In genomic region chrX:37767438-37767837, GRCh38 we compare ENCODE assay signal across 23 cellular contexts. TPM values are rescaled to one million over a fixed set of nuclear protein-coding genes. Genes with fewer than 3 reads are reported as not detected.
"Had no signal": no experiment of that assay in that cellular context is flagged by ENCODE, and none has a peak within 500 bp of the region (broad histone marks: within the 10 kb centered on the region; RNA-seq: fewer than 3 reads in every experiment).

No MANE protein-coding gene starts in this region.

- H3K4me1 ChIP-seq: esophagus squamous epithelium, prostate gland, stomach, testis, upper lobe of right lung had no signal

- H3K4me3 ChIP-seq: esophagus squamous epithelium, prostate gland, spleen, stomach, testis, upper lobe of right lung had no signal

- H3K36me3 ChIP-seq: brain microvascular endothelial cell, esophagus squamous epithelium, prostate gland, spleen, stomach, upper lobe of right lung had no signal

- H3K27me3 ChIP-seq: brain microvascular endothelial cell, esophagus squamous epithelium, spleen, stomach, testis, upper lobe of right lung had no signal

- DNase-seq: activated CD4-positive, alpha-beta T cell treated with anti-CD3 and anti-CD28 coated beads, Interleukin-2, amount 50 U/mL, for 1 hour; activated naive CD8-positive, alpha-beta T cell treated with anti-CD3 and anti-CD28 coated beads for 36 hours; amygdala; brain microvascular endothelial cell; cortex of kidney; effector CD8-positive, alpha-beta T cell; esophagus squamous epithelium; hypothalamus; left ventricle myocardium superior; mesenchymal stem cell; occipital lobe; spleen; stomach; testis; upper lobe of right lung had no signal

- H3K27ac ChIP-seq: brain microvascular endothelial cell, esophagus squamous epithelium, prostate gland, spleen, stomach, testis, upper lobe of right lung had no signal

- ATAC-seq: activated CD4-positive, CD25-positive, alpha-beta regulatory T cell treated with anti-CD3 and anti-CD28 coated beads, Interleukin-2, amount 50 U/mL, for 24 hours; left ventricle myocardium superior; natural killer cell treated with Interleukin-12 subunit alpha and Interleukin-12 subunit beta and Interleukin-15 and Interleukin-18, amount 100 ng/mL, for 72 hours; sciatic nerve; upper lobe of right lung had no signal

- FAIRE-seq: endothelial cell of umbilical vein had no signal

- H3K9me3 ChIP-seq: esophagus squamous epithelium, prostate gland, spleen, testis, upper lobe of right lung had no signal

RNA-seq across cellular contexts. Expression of gene CYBB, which starts 12.4 kb away (rescaled TPM):
- total RNA-seq: activated CD8-positive, alpha-beta memory T cell treated with anti-CD3 and anti-CD28 coated beads for 36 hours; activated T-helper 1 cell treated with anti-CD3 and anti-CD28 coated beads, Interleukin-12 subunit alpha, Interleukin-12 subunit beta, Interleukin-2, Interleukin-4 antibody, amounts not matched to agents 30 ng/mL and 10 ng/mL and 1 ng/mL, durations not matched to agents 14 hours and 24 hours and 36 hours; endothelial cell of umbilical vein; glomerular endothelial cell had no signal
- polyA plus RNA-seq: endothelial cell of umbilical vein had no signal
